Comparison of ENCODE assay signal across 12 cellular contexts in genomic region chr12:92942905-92943304, GRCh38. TPM values are rescaled to one million over a fixed set of nuclear protein-coding genes. Genes with fewer than 3 reads are reported as not detected.
A peak's percentile ranks its signal among the peaks of the same experiment; 100 is the strongest.
DNase-seq lines count a peak whose midpoint lies in the region; ATAC-seq and TF ChIP-seq lines count a peak whose summit lies in the region.
"Had no signal": no experiment of that assay in that cellular context is flagged by ENCODE, and none has a peak within 500 bp of the region (broad histone marks: within the 10 kb centered on the region; RNA-seq: fewer than 3 reads in every experiment).

No MANE protein-coding gene starts in this region.

- H3K27ac ChIP-seq in heart right ventricle: no peak overlapping the region
- H3K27ac ChIP-seq: heart left ventricle had no signal

- no peak for ATAC-seq in heart right ventricle
- ATAC-seq: heart left ventricle had no signal

- TF ChIP-seq CTCF in choroid plexus epithelial cell (conservative IDR thresholded peaks at IDR 0.05; ENCODE audit: low read depth, low read length) (no peak), nephron progenitor cell (IDR thresholded peaks at IDR 0.05) (no peak), heart right ventricle (IDR thresholded peaks at IDR 0.05) (no peak)

- no peak overlapping the region for H3K4me3 Mint-ChIP-seq in nephron progenitor cell
- H3K4me3 Mint-ChIP-seq: activated naive CD8-positive, alpha-beta T cell had no signal

- H3K9me3 Mint-ChIP-seq in nephron progenitor cell: peaks cover 4% of the 10 kb centered on the region

- H3K4me1 ChIP-seq in heart right ventricle: peaks cover 0 to 4% (median 0%) of the 10 kb centered on the region in 9 donors

- DNase-seq in AG20443 (ENCODE audit: low spot score) (peak; percentile 17), M059J (ENCODE audit: low read depth) (peak; percentile 93), choroid plexus epithelial cell (ENCODE audit: low read depth) (peak; percentile 89), nephron progenitor cell (no peak), GOT3 (lab: John Stamatoyannopoulos, UW) (no peak), heart right ventricle (no peak)
- DNase-seq in activated CD4-positive, alpha-beta T cell treated with anti-CD3 and anti-CD28 coated beads, Interleukin-2, amount 50 U/mL, for 48 hours: no peak
- no peak for DNase-seq in stimulated activated CD4-positive, alpha-beta T cell treated with anti-CD3 and anti-CD28 coated beads, Interleukin-4, amount 100 ng/mL, for 4 hours
- DNase-seq: heart left ventricle; stimulated activated CD4-positive, alpha-beta T cell treated with anti-CD3 and anti-CD28 coated beads, Interleukin-15, amount 100 ng/mL, for 24 hours; T-helper 9 cell had no signal

- no peaks in the 10 kb centered on the region for H3K27me3 ChIP-seq in heart right ventricle
- H3K27me3 ChIP-seq: heart left ventricle had no signal

- intact Hi-C loops in heart right ventricle (cut with DNase I): loop anchor here in 2 of 10 donors (10.0 kb wide), 2 partner anchors 158 to 848 kb away; no protein-coding TSS in a partner anchor

- H3K36me3 ChIP-seq in heart right ventricle: no peaks in the 10 kb centered on the region
- H3K36me3 ChIP-seq: heart left ventricle had no signal

- H3K36me3 Mint-ChIP-seq in nephron progenitor cell (ENCODE audit: low read depth): no peaks in the 10 kb centered on the region
- H3K36me3 Mint-ChIP-seq: activated naive CD8-positive, alpha-beta T cell had no signal

- H3K4me1 Mint-ChIP-seq in nephron progenitor cell: peaks cover 9% of the 10 kb centered on the region

- H3K27ac Mint-ChIP-seq in nephron progenitor cell: peak overlapping the region; percentile 34
- H3K27ac Mint-ChIP-seq: activated naive CD8-positive, alpha-beta T cell had no signal

- H3K9me3 ChIP-seq in heart right ventricle: no peaks in the 10 kb centered on the region
- H3K9me3 ChIP-seq: heart left ventricle had no signal

- 69 to 70% methylated on average over 1 of the region's 1 CpG for WGBS in heart right ventricle, 2 donors

- H3K4me3 ChIP-seq in choroid plexus epithelial cell (ENCODE audit: low read depth, low read length) (no peak overlapping the region), heart right ventricle (no peak overlapping the region)
- H3K4me3 ChIP-seq: heart left ventricle had no signal

- peaks cover 4% of the 10 kb centered on the region for H3K27me3 Mint-ChIP-seq in nephron progenitor cell (ENCODE audit: low read depth, poor library complexity)

RNA-seq across cellular contexts. Expression of gene EEA1, which starts 13.8 kb away (rescaled TPM):
- 8.0 and 13.3 TPM in 2 replicates for total RNA-seq in M059J (2014; rRNA removed; shearing (Covaris generic))
- 10 to 100 TPM; 21.7 to 41.6 (median 33.8) TPM for total RNA-seq in heart right ventricle
- 1 to 10 TPM; 2.6 to 5.9 TPM for polyA plus RNA-seq in heart right ventricle

Comparison
In these comparisons a context has a peak if more than half of its experiments do, and no peak if none do; other contexts are left out.
1. DNase-seq: peak in AG20443 (single experiment), M059J (single experiment) and choroid plexus epithelial cell (single experiment); none in nephron progenitor cell (single experiment), activated CD4-positive, alpha-beta T cell treated with anti-CD3 and anti-CD28 coated beads, Interleukin-2, amount 50 U/mL, for 48 hours (0 of 2), stimulated activated CD4-positive, alpha-beta T cell treated with anti-CD3 and anti-CD28 coated beads, Interleukin-4, amount 100 ng/mL, for 4 hours (0 of 2), GOT3 (single experiment) and heart right ventricle (0 of 2).